Comparison of ENCODE assay signal across 12 cellular contexts in the genomic region with DNA sequence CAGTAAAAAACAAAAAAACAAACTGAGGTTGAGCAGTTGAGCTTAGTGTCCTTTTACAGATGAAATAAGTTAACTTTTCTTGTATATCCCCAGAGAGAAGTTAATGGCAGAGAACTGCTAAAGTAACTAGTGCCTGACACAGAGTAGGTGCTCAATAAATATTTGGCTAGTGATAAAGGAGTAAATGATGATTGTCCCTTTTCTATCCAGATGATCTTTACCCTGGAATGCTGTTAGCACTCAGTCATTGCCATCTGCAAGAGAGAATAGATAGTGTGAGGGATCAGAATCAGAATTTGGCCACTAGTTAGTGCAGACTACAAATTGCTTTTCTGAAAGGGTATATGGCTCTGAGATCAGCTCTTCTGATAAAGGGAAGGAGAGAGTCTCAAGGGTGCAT.
"Had no signal": no experiment of that assay in that cellular context is flagged by ENCODE, and none has a peak within 500 bp of the region (broad histone marks: within the 10 kb centered on the region; RNA-seq: fewer than 3 reads in every experiment).

No MANE protein-coding gene starts in this region.

- H3K27ac Mint-ChIP-seq: activated CD8-positive, alpha-beta T cell treated with anti-CD3 and anti-CD28 coated beads for 36 hours; activated naive CD4-positive, alpha-beta T cell treated with anti-CD3 and anti-CD28 coated beads, Interleukin-2, amount 10 ng/mL, durations not matched to agents 7 days and 5 days had no signal

- H3K27me3 Mint-ChIP-seq: activated CD8-positive, alpha-beta T cell treated with anti-CD3 and anti-CD28 coated beads for 36 hours; activated naive CD4-positive, alpha-beta T cell treated with anti-CD3 and anti-CD28 coated beads, Interleukin-2, amount 10 ng/mL, durations not matched to agents 7 days and 5 days; natural killer cell treated with Interleukin-12 subunit alpha and Interleukin-12 subunit beta and Interleukin-15 and Interleukin-18, amount 100 ng/mL, for 72 hours had no signal

- H3K9me3 ChIP-seq: stomach had no signal

- H3K36me3 Mint-ChIP-seq: immature natural killer cell; natural killer cell treated with Interleukin-12 subunit alpha and Interleukin-12 subunit beta and Interleukin-15 and Interleukin-18, amount 100 ng/mL, for 72 hours had no signal

- H3K4me3 Mint-ChIP-seq: activated CD8-positive, alpha-beta T cell treated with anti-CD3 and anti-CD28 coated beads for 36 hours; activated naive CD4-positive, alpha-beta T cell treated with anti-CD3 and anti-CD28 coated beads, Interleukin-2, amount 10 ng/mL, durations not matched to agents 7 days and 5 days; immature natural killer cell; natural killer cell treated with Interleukin-12 subunit alpha and Interleukin-12 subunit beta and Interleukin-15 and Interleukin-18, amount 100 ng/mL, for 72 hours had no signal

- H3K27ac ChIP-seq: brain microvascular endothelial cell, stomach had no signal

- ATAC-seq: activated CD8-positive, alpha-beta T cell treated with anti-CD3 and anti-CD28 coated beads for 36 hours; natural killer cell treated with Interleukin-12 subunit alpha and Interleukin-12 subunit beta and Interleukin-15 and Interleukin-18, amount 100 ng/mL, for 72 hours had no signal

- H3K4me3 ChIP-seq: lung, stomach had no signal

- H3K9me3 Mint-ChIP-seq: activated CD8-positive, alpha-beta T cell treated with anti-CD3 and anti-CD28 coated beads for 36 hours; activated naive CD4-positive, alpha-beta T cell treated with anti-CD3 and anti-CD28 coated beads, Interleukin-2, amount 10 ng/mL, durations not matched to agents 7 days and 5 days; immature natural killer cell; natural killer cell treated with Interleukin-12 subunit alpha and Interleukin-12 subunit beta and Interleukin-15 and Interleukin-18, amount 100 ng/mL, for 72 hours had no signal

- H3K27me3 ChIP-seq: brain microvascular endothelial cell, stomach had no signal

- DNase-seq: activated CD8-positive, alpha-beta memory T cell treated with anti-CD3 and anti-CD28 coated beads, Interleukin-2, amount 50 U/mL, for 48 hours; activated CD8-positive, alpha-beta T cell treated with anti-CD3 and anti-CD28 coated beads for 36 hours; activated naive CD4-positive, alpha-beta T cell treated with anti-CD3 and anti-CD28 coated beads, Interleukin-2, amount 10 ng/mL, durations not matched to agents 7 days and 5 days; amygdala; brain microvascular endothelial cell; immature natural killer cell; stimulated activated CD4-positive, alpha-beta T cell treated with anti-CD3 and anti-CD28 coated beads, Interleukin-4, amount 100 ng/mL, for 1 hour; stimulated activated CD8-positive, alpha-beta memory T cell treated with anti-CD3 and anti-CD28 coated beads, Interleukin-4, amount 100 ng/mL, for 48 hours; stomach; T1000 had no signal
